ENCODE assay signal across 14 cellular contexts in the genomic region with DNA sequence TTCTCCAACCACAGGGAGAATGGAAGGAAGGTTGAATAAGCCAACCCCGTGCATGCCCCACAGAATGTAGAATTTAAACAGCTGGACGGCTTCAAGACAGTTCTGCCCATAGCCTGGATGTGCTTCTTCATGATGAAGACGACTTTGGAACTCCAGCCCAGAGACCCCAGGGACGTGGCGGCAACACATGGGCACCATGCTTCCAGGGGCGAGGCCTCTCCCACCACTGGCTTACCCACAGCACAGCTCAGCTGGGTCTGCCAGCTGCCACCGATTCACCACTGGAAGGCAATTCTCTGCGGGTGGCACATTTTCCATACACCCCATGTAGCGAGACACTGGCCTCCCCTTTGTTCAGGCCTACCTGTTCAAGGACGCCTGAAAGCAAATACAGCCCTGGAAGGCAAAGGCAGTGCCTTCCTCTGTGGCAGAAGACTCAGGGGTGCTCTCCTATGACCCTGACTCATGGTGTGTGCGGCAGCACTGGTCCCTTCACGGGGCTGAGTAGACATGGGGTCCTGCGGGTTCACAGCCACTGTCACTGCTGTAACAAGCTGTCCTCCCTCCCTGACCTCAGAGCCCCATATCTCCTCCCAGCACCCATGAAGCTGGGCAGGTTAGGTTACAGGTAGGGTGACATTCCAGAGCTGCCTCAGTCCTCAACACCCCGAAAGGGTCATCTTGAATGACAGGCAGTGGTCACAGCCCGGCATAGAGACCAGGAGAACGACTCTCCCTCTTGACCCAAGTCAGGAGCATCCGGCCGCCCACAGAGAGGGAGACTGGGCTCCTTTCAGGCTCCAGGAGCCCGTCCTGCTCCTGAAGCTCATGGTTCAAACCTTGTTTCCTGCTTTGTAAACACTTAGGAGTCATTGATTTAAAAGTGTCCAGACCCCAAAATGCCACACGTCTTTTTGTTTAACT.
"Had no signal": no experiment of that assay in that cellular context is flagged by ENCODE, and none has a peak within 500 bp of the region (broad histone marks: within the 10 kb centered on the region; RNA-seq: fewer than 3 reads in every experiment).

No MANE protein-coding gene starts in this region.

- H3K9me3 ChIP-seq: gastroesophageal sphincter, prostate gland, right lobe of liver, suprapubic skin, upper lobe of right lung had no signal

- H3K27ac ChIP-seq: epithelial cell of prostate, gastroesophageal sphincter, prostate gland, right lobe of liver, suprapubic skin, upper lobe of right lung had no signal

- H3K27me3 ChIP-seq: right lobe of liver had no signal

- H3K4me1 ChIP-seq: prostate gland, right lobe of liver, suprapubic skin, upper lobe of right lung had no signal

- H3K36me3 ChIP-seq: gastroesophageal sphincter, prostate gland, right lobe of liver, suprapubic skin, upper lobe of right lung had no signal

- H3K4me3 ChIP-seq: gastroesophageal sphincter, prostate gland, right lobe of liver, suprapubic skin, upper lobe of right lung had no signal

- DNase-seq: activated CD4-positive, alpha-beta T cell treated with anti-CD3 and anti-CD28 coated beads for 48 hours; activated naive CD4-positive, alpha-beta T cell treated with anti-CD3 and anti-CD28 coated beads for 36 hours; effector memory CD4-positive, alpha-beta T cell; midbrain; naive B cell; stimulated activated CD4-positive, alpha-beta T cell treated with anti-CD3 and anti-CD28 coated beads, Interleukin-12 subunit alpha, Interleukin-12 subunit beta, amount 100 ng/mL, for 4 hours; stimulated activated naive CD4-positive, alpha-beta T cell treated with Interleukin-2 at 50 U/mL for 16 hours; upper lobe of right lung had no signal

- ATAC-seq: gastroesophageal sphincter, right lobe of liver, WTC11 had no signal
